In genomic region chr4:41359069-41359769, GRCh38 we compare ENCODE assay signal across 9 cellular contexts.
A peak's percentile ranks its signal among the peaks of the same experiment; 100 is the strongest.
DNase-seq lines count a peak whose midpoint lies in the region; ATAC-seq lines count a peak whose summit lies in the region.
"Had no signal": no experiment of that assay in that cellular context is flagged by ENCODE, and none has a peak within 500 bp of the region (broad histone marks: within the 10 kb centered on the region; RNA-seq: fewer than 3 reads in every experiment).

No MANE protein-coding gene starts in this region.

- H2AFZ ChIP-seq in neuronal stem cell (ENCODE audit: low read length), result peak overlapping the region; percentile 28

- no peak overlapping the region for H2BK12ac ChIP-seq in neuronal stem cell (ENCODE audit: low read length)

- no peaks in the 10 kb centered on the region for H3K4me1 Mint-ChIP-seq in central memory CD8-positive, alpha-beta T cell
- H3K4me1 Mint-ChIP-seq in stimulated activated naive CD8-positive, alpha-beta T cell treated with anti-CD3 and anti-CD28 coated beads, Interleukin-15, amount 100 ng/mL, for 72 hours, result no peaks in the 10 kb centered on the region
- H3K4me1 Mint-ChIP-seq: activated T-helper 17 cell treated with anti-CD3 and anti-CD28 coated beads, Interleukin-2, amount 50 U/mL, for 72 hours had no signal

- no peak overlapping the region for H3K14ac ChIP-seq in neuronal stem cell (ENCODE audit: low read length)

- no peak overlapping the region for H3K4ac ChIP-seq in neuronal stem cell (ENCODE audit: low read length)

- no peak overlapping the region for H3K4me3 ChIP-seq in neuronal stem cell (ENCODE audit: low read length in 2 of 2)

- no peak overlapping the region for H2BK15ac ChIP-seq in neuronal stem cell (ENCODE audit: low read length)

- H2AK5ac ChIP-seq in neuronal stem cell (ENCODE audit: low read depth, low read length), result no peak overlapping the region

- H2BK5ac ChIP-seq in neuronal stem cell (ENCODE audit: low read length), result no peak overlapping the region

- ATAC-seq in central memory CD8-positive, alpha-beta T cell (replicated peaks; ENCODE audit: extremely low read depth, poor library complexity, severe bottlenecking), result no peak
- ATAC-seq in GM19328 (IDR thresholded peaks at IDR 0.05; ENCODE audit: unreplicated experiment) (no peak), GM18873 (IDR thresholded peaks at IDR 0.05; ENCODE audit: low FRiP score, unreplicated experiment) (no peak)
- ATAC-seq in stimulated activated naive CD8-positive, alpha-beta T cell treated with anti-CD3 and anti-CD28 coated beads, Interleukin-15, amount 100 ng/mL, for 72 hours, result no peak
- ATAC-seq: activated T-helper 17 cell treated with anti-CD3 and anti-CD28 coated beads, Interleukin-2, amount 50 U/mL, for 72 hours had no signal

- DNase-seq in COLO668 (lab: John Stamatoyannopoulos, UW; ENCODE audit: unreplicated experiment) (peak; percentile 67), HuH-7 (ENCODE audit: low spot score) (peak; percentile 37), neuronal stem cell (ENCODE audit: low spot score) (no peak), NCI-H1105 (lab: John Stamatoyannopoulos, UW) (no peak)
- no peak for DNase-seq in central memory CD8-positive, alpha-beta T cell (ENCODE audit: low spot score in 2 of 2)
- no peak for DNase-seq in stimulated activated naive CD8-positive, alpha-beta T cell treated with anti-CD3 and anti-CD28 coated beads, Interleukin-15, amount 100 ng/mL, for 72 hours

- peak overlapping the region; percentile 33 for H3K27ac Mint-ChIP-seq in central memory CD8-positive, alpha-beta T cell (ENCODE audit: low read depth)
- H3K27ac Mint-ChIP-seq in stimulated activated naive CD8-positive, alpha-beta T cell treated with anti-CD3 and anti-CD28 coated beads, Interleukin-15, amount 100 ng/mL, for 72 hours, result no peak overlapping the region
- H3K27ac Mint-ChIP-seq: activated T-helper 17 cell treated with anti-CD3 and anti-CD28 coated beads, Interleukin-2, amount 50 U/mL, for 72 hours had no signal

- H3K18ac ChIP-seq in neuronal stem cell (ENCODE audit: low read length), result no peak overlapping the region

- no peak overlapping the region for H3K4me3 Mint-ChIP-seq in central memory CD8-positive, alpha-beta T cell
- no peak overlapping the region for H3K4me3 Mint-ChIP-seq in stimulated activated naive CD8-positive, alpha-beta T cell treated with anti-CD3 and anti-CD28 coated beads, Interleukin-15, amount 100 ng/mL, for 72 hours
- H3K4me3 Mint-ChIP-seq: activated T-helper 17 cell treated with anti-CD3 and anti-CD28 coated beads, Interleukin-2, amount 50 U/mL, for 72 hours had no signal

- H3K23ac ChIP-seq in neuronal stem cell (ENCODE audit: low read depth, low read length, poor library complexity), result no peak overlapping the region

- H3K4me1 ChIP-seq in neuronal stem cell (ENCODE audit: control insufficient read depth in 2 of 2, insufficient read depth in 1 of 2, low read depth in 1 of 2, low read length in 2 of 2), result peaks cover 22 to 25% of the 10 kb centered on the region in 2 donors

- peaks cover 0 to 18% (median 13%) of the 10 kb centered on the region in 3 experiments for H3K27me3 ChIP-seq in neuronal stem cell (ENCODE audit: control insufficient read depth in 3 of 3, insufficient read depth in 3 of 3, low read depth in 1 of 3, low read length in 3 of 3)

- no CpG with 5 or more reads among the region's 14 CpGs for WGBS in neuronal stem cell (ENCODE audit: extremely low coverage in 2 of 2, insufficient read length in 2 of 2, insufficient replicate concordance in 1 of 2), 2 donors

- H3K27ac ChIP-seq in neuronal stem cell (replicated peaks; ENCODE audit: low read length), result no peak overlapping the region

- peaks cover 45% of the 10 kb centered on the region for H3K27me3 Mint-ChIP-seq in central memory CD8-positive, alpha-beta T cell
- peaks cover 57% of the 10 kb centered on the region for H3K27me3 Mint-ChIP-seq in stimulated activated naive CD8-positive, alpha-beta T cell treated with anti-CD3 and anti-CD28 coated beads, Interleukin-15, amount 100 ng/mL, for 72 hours

- H3K9me3 ChIP-seq in neuronal stem cell (replicated peaks in 1 of 2; ENCODE audit: control insufficient read depth in 2 of 2, insufficient read depth in 1 of 2, low read depth in 1 of 2, low read length in 2 of 2), result no peaks in the 10 kb centered on the region

- no peaks in the 10 kb centered on the region for H3K9me3 Mint-ChIP-seq in central memory CD8-positive, alpha-beta T cell
- no peaks in the 10 kb centered on the region for H3K9me3 Mint-ChIP-seq in stimulated activated naive CD8-positive, alpha-beta T cell treated with anti-CD3 and anti-CD28 coated beads, Interleukin-15, amount 100 ng/mL, for 72 hours
- H3K9me3 Mint-ChIP-seq: activated T-helper 17 cell treated with anti-CD3 and anti-CD28 coated beads, Interleukin-2, amount 50 U/mL, for 72 hours had no signal

- no peak overlapping the region for H4K91ac ChIP-seq in neuronal stem cell (ENCODE audit: low read depth, low read length, poor library complexity)

- no peak overlapping the region for H3K9ac ChIP-seq in neuronal stem cell (ENCODE audit: low read depth, low read length, poor library complexity)

- H3K36me3 Mint-ChIP-seq in central memory CD8-positive, alpha-beta T cell (ENCODE audit: insufficient read depth), result peaks cover 1% of the 10 kb centered on the region

- no peak overlapping the region for H4K8ac ChIP-seq in neuronal stem cell (ENCODE audit: low read depth, low read length)

- no peaks in the 10 kb centered on the region for H3K36me3 ChIP-seq in neuronal stem cell (replicated peaks in 1 of 2; ENCODE audit: control insufficient read depth in 2 of 2, insufficient read depth in 2 of 2, low read length in 2 of 2)

- no peaks in the 10 kb centered on the region for H3K79me1 ChIP-seq in neuronal stem cell (ENCODE audit: low read depth, low read length)

- no peak overlapping the region for H3K4me2 ChIP-seq in neuronal stem cell (ENCODE audit: insufficient read depth, low read length, poor library complexity, severe bottlenecking)

- H2BK120ac ChIP-seq in neuronal stem cell (ENCODE audit: low read depth, low read length), result no peak overlapping the region

Comparison
In these comparisons a context has a peak if more than half of its experiments do, and no peak if none do; other contexts are left out.
1. DNase-seq: peak in COLO668 (single experiment) and HuH-7 (single experiment); none in central memory CD8-positive, alpha-beta T cell (0 of 2), neuronal stem cell (single experiment), stimulated activated naive CD8-positive, alpha-beta T cell treated with anti-CD3 and anti-CD28 coated beads, Interleukin-15, amount 100 ng/mL, for 72 hours (0 of 2) and NCI-H1105 (single experiment).